In genomic region chr11:122617297-122617696, GRCh38 we compare ENCODE assay signal across 16 cellular contexts. TPM values are rescaled to one million over a fixed set of nuclear protein-coding genes. Genes with fewer than 3 reads are reported as not detected.
DNase-seq lines count a peak whose midpoint lies in the region; ATAC-seq, FAIRE-seq and TF ChIP-seq lines count a peak whose summit lies in the region.
"Had no signal": no experiment of that assay in that cellular context is flagged by ENCODE, and none has a peak within 500 bp of the region (broad histone marks: within the 10 kb centered on the region; RNA-seq: fewer than 3 reads in every experiment).

No MANE protein-coding gene starts in this region.

- no peak for FAIRE-seq in pancreas (lab: Jason Lieb, UNC)

- H2AFZ ChIP-seq in HCT116 (ENCODE audit: low read depth, low read length, poor library complexity, severe bottlenecking) = no peak overlapping the region

- H4K20me1 ChIP-seq in HCT116 (ENCODE audit: insufficient read depth) = no peaks in the 10 kb centered on the region

- CTCF ChIA-PET in HCT116 (lab: Charles Lee) = interaction anchor here (1.9 kb wide), 1 partner anchor 11 kb away, joined by 5 read pairs; no protein-coding TSS in a partner anchor
- CTCF ChIA-PET in GM10248 (lab: Yijun Ruan, JAX) = interaction anchor here (1.2 to 1.6 kb wide), 3 partner anchors 10 to 37 kb away, joined by 3 to 4 read pairs (median 3); no protein-coding TSS in a partner anchor

- TF ChIP-seq POLR2A in HCT116 (IDR thresholded peaks at IDR 0.05; ENCODE audit: borderline replicate concordance, extremely low read depth, insufficient read depth, insufficient read length) = no peak

- H3K27me3 ChIP-seq in HCT116 (ENCODE audit: insufficient read depth, low read length) = no peaks in the 10 kb centered on the region
- no peaks in the 10 kb centered on the region for H3K27me3 ChIP-seq in pancreas
- H3K27me3 ChIP-seq: BE2C, Peyer's patch had no signal

- H3K4me1 ChIP-seq in HCT116 (ENCODE audit: control insufficient read depth in 1 of 2, insufficient read depth in 2 of 2, low read length in 2 of 2) (peaks cover 0 to 19% of the 10 kb centered on the region in 2 experiments; a peak in 2 of 4 replicates), pancreas (no peaks in the 10 kb centered on the region)
- H3K4me1 ChIP-seq: BE2C, Peyer's patch had no signal

- TF ChIP-seq CTCF in HCT116 (IDR thresholded peaks at IDR 0.05 in 2 of 3, conservative IDR thresholded peaks at IDR 0.05 in 1 of 3; ENCODE audit: borderline replicate concordance in 1 of 3, insufficient read depth in 1 of 3, low read depth in 2 of 3, low read length in 2 of 3) (no peak), pancreas (IDR thresholded peaks at IDR 0.05) (no peak), GM10248 (IDR thresholded peaks at IDR 0.05; ENCODE audit: control extremely low read depth, extremely low read depth, low read depth, missing control alignments) (no peak)

- H3K4me3 Mint-ChIP-seq in activated T-helper 17 cell treated with anti-CD3 and anti-CD28 coated beads, Interleukin-2, amount 50 U/mL, for 72 hours = no peak overlapping the region
- H3K4me3 Mint-ChIP-seq: CD4-positive, alpha-beta T cell had no signal

- peak overlapping the region; percentile 34 for H3K4me2 ChIP-seq in HCT116 (ENCODE audit: low read length)

- H3K9me2 ChIP-seq in HCT116 (ENCODE audit: insufficient read depth) = no peaks in the 10 kb centered on the region

- no peak overlapping the region for H3K27ac Mint-ChIP-seq in activated T-helper 17 cell treated with anti-CD3 and anti-CD28 coated beads, Interleukin-2, amount 50 U/mL, for 72 hours
- H3K27ac Mint-ChIP-seq: CD4-positive, alpha-beta T cell had no signal

- no TSS peak for BruUV-seq in HCT116 (replicated peaks; lab: Mats Ljungman, UMichigan)

- TF ChIP-seq RAD21 in HCT116 (IDR thresholded peaks at IDR 0.05; ENCODE audit: low read depth) = no peak

- H3K4me1 Mint-ChIP-seq in activated T-helper 17 cell treated with anti-CD3 and anti-CD28 coated beads, Interleukin-2, amount 50 U/mL, for 72 hours = no peaks in the 10 kb centered on the region

- H3K36me3 Mint-ChIP-seq in activated T-helper 17 cell treated with anti-CD3 and anti-CD28 coated beads, Interleukin-2, amount 50 U/mL, for 72 hours (ENCODE audit: low read depth) = no peaks in the 10 kb centered on the region

- H3K9me3 Mint-ChIP-seq in activated T-helper 17 cell treated with anti-CD3 and anti-CD28 coated beads, Interleukin-2, amount 50 U/mL, for 72 hours = no peaks in the 10 kb centered on the region

- RAD21 ChIA-PET in HCT116 (lab: Charles Lee; ENCODE audit: low non-redundant PET in 1 of 2, low total read pairs in 2 of 2, uncharacterized antibody in 2 of 2, unreplicated experiment in 2 of 2) = no interaction called here

- H3K36me3 ChIP-seq in HCT116 (ENCODE audit: control insufficient read depth in 1 of 2, insufficient read depth in 2 of 2, low read length in 2 of 2) (no peaks in the 10 kb centered on the region), pancreas (no peaks in the 10 kb centered on the region)
- H3K36me3 ChIP-seq: BE2C, Peyer's patch had no signal

- H3K9me3 ChIP-seq in HCT116 (ENCODE audit: control insufficient read depth in 1 of 2, insufficient read depth in 1 of 2, low read depth in 1 of 2, low read length in 2 of 2) (no peaks in the 10 kb centered on the region), pancreas (no peaks in the 10 kb centered on the region)
- H3K9me3 ChIP-seq: BE2C, Peyer's patch had no signal

- H3K79me2 ChIP-seq in HCT116 (ENCODE audit: insufficient read depth, low read length) = no peaks in the 10 kb centered on the region

- H3K27me3 Mint-ChIP-seq in activated T-helper 17 cell treated with anti-CD3 and anti-CD28 coated beads, Interleukin-2, amount 50 U/mL, for 72 hours = no peaks in the 10 kb centered on the region
- H3K27me3 Mint-ChIP-seq: CD4-positive, alpha-beta T cell had no signal

- H3K4me3 ChIP-seq in HCT116 (replicated peaks in 1 of 2; ENCODE audit: low read depth in 1 of 2, low read length in 2 of 2) (no peak overlapping the region), pancreas (no peak overlapping the region)
- H3K4me3 ChIP-seq: Peyer's patch had no signal

- intact Hi-C loops in HCT116 (cut with micrococcal nuclease) (no loop called here), pancreas (cut with DNase I) (no loop called here)

- H3K9ac ChIP-seq in HCT116 (ENCODE audit: low read length) = no peak overlapping the region

- 88 to 89% methylated on average over 5 of the region's 5 CpGs for WGBS in pancreas, 2 donors

- POLR2A ChIA-PET in HCT116 (lab: Charles Lee) = no interaction called here
- POLR2A ChIA-PET in GM10248 (lab: Yijun Ruan, JAX) = no interaction called here

- ATAC-seq in HCT116 (peak; percentile 73), pancreas (no peak), HG03469 (IDR thresholded peaks at IDR 0.05; ENCODE audit: unreplicated experiment) (no peak)
- ATAC-seq in activated T-helper 17 cell treated with anti-CD3 and anti-CD28 coated beads, Interleukin-2, amount 50 U/mL, for 72 hours (replicated peaks) = peak; percentile 26

- DNase-seq in HCT116 (ENCODE audit: low read depth, low spot score) (no peak), M059J (ENCODE audit: low read depth) (peak; percentile 76), renal cortical epithelial cell (ENCODE audit: low read depth) (peak; percentile 43), pancreas (no peak), GM10248 (ENCODE audit: extremely low spot score) (no peak)
- DNase-seq: BE2C; CD4-positive, alpha-beta T cell; HCEC 1CT; NCI-H1417 treated with DMSO at 0.1 percent for 48 hours; NCI-H2029; NCI-H2171; Peyer's patch; SIG-M5 had no signal

- H3K27ac ChIP-seq in HCT116 (ENCODE audit: low read depth, low read length) = no peak overlapping the region
- no peak overlapping the region for H3K27ac ChIP-seq in pancreas
- H3K27ac ChIP-seq: HL-60, Peyer's patch had no signal

TF ChIP-seq in HCT116, 20 proteins besides CTCF, POLR2A, EP300 and RAD21:
- TF ChIP-seq, protein P1, sequence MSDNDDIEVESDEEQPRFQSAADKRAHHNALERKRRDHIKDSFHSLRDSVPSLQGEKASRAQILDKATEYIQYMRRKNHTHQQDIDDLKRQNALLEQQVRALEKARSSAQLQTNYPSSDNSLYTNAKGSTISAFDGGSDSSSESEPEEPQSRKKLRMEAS (IDR thresholded peaks at IDR 0.05) = peak; percentile 26; the same call in 1 of the 2 replicates
- TF ChIP-seq CBX3 (IDR thresholded peaks at IDR 0.05; ENCODE audit: low read depth) (peak; percentile 79; the same call in 1 of the 2 replicates), ELF1 (IDR thresholded peaks at IDR 0.05; ENCODE audit: borderline replicate concordance, low read depth) (no peak), JUND (IDR thresholded peaks at IDR 0.05) (peak; percentile 58; the same call in 1 of the 2 replicates), FOSL1 (IDR thresholded peaks at IDR 0.05; ENCODE audit: low read depth) (peak; percentile 72)

RNA-seq across cellular contexts. Expression of gene UBASH3B, which starts 38.2 kb away (rescaled TPM):
- 40.3 TPM for total RNA-seq in HCT116 (2021; ENCODE audit: unreplicated experiment)
- polyA plus RNA-seq in HCT116 (2012) = 13.2 and 15.9 TPM in 2 replicates
- 14.9 and 19.3 TPM in 2 replicates for total RNA-seq in M059J (2014; rRNA removed; shearing (Covaris generic))
- 10 to 100 TPM in 1 of 2 donors, 1 to 10 TPM in 1; 7.0 to 10.6 TPM for total RNA-seq in activated T-helper 17 cell treated with anti-CD3 and anti-CD28 coated beads, Interleukin-2, amount 50 U/mL, for 72 hours
- total RNA-seq in renal cortical epithelial cell = 12.5 and 50.5 TPM in 2 replicates
- 1 to 10 TPM; 1.1 to 5.8 (median 2.1) TPM for total RNA-seq in pancreas
- polyA plus RNA-seq in pancreas = under 1 TPM; 0.56 to 0.57 TPM

Comparison
In these comparisons a context has a peak if more than half of its experiments do, and no peak if none do; other contexts are left out.
1. ATAC-seq: peak in HCT116 (single experiment) and activated T-helper 17 cell treated with anti-CD3 and anti-CD28 coated beads, Interleukin-2, amount 50 U/mL, for 72 hours (single experiment); none in pancreas (0 of 4) and HG03469 (single experiment).
2. DNase-seq: peak in M059J (single experiment) and renal cortical epithelial cell (single experiment); none in HCT116 (single experiment), pancreas (0 of 6) and GM10248 (single experiment).